2 cellular contexts compared by ENCODE assay signal in genomic region chr4:142815834-142816233, GRCh38.
TF ChIP-seq lines count a peak whose summit lies in the region.

No MANE protein-coding gene starts in this region.

TF ChIP-seq in HepG2, 621 proteins besides CTCF, POLR2A, EP300 and RAD21 (continued from another document):
- no peak for TF ChIP-seq ZNF800 (CRISPR knock-in tag; IDR thresholded peaks at IDR 0.05)
- TF ChIP-seq NFIC (IDR thresholded peaks at IDR 0.05; ENCODE audit: low read length): no peak
- no peak for TF ChIP-seq CCDC6 (CRISPR knock-in tag; IDR thresholded peaks at IDR 0.05)
- no peak for TF ChIP-seq CENPBD1 (CRISPR knock-in tag; IDR thresholded peaks at IDR 0.05; ENCODE audit: borderline replicate concordance, low read depth)
- TF ChIP-seq ZNF552 (CRISPR knock-in tag; IDR thresholded peaks at IDR 0.05; ENCODE audit: borderline replicate concordance): no peak
- TF ChIP-seq SOX5 (CRISPR knock-in tag; IDR thresholded peaks at IDR 0.05; ENCODE audit: borderline replicate concordance): no peak

TF ChIP-seq in GM23338, 12 proteins besides CTCF, POLR2A, EP300 and RAD21:
- TF ChIP-seq ZNF462 (CRISPR knock-in tag; IDR thresholded peaks at IDR 0.05) (no peak), NANOG (IDR thresholded peaks at IDR 0.05; ENCODE audit: borderline replicate concordance) (no peak), JUNB (IDR thresholded peaks at IDR 0.05; ENCODE audit: unreplicated experiment) (no peak), POLR2AphosphoS5 (IDR thresholded peaks at IDR 0.05; ENCODE audit: low read depth) (no peak), STAT1 (IDR thresholded peaks at IDR 0.05; ENCODE audit: unreplicated experiment) (no peak), REST (IDR thresholded peaks at IDR 0.05; ENCODE audit: unreplicated experiment) (no peak)
